8 cellular contexts compared by ENCODE assay signal in the genomic region with DNA sequence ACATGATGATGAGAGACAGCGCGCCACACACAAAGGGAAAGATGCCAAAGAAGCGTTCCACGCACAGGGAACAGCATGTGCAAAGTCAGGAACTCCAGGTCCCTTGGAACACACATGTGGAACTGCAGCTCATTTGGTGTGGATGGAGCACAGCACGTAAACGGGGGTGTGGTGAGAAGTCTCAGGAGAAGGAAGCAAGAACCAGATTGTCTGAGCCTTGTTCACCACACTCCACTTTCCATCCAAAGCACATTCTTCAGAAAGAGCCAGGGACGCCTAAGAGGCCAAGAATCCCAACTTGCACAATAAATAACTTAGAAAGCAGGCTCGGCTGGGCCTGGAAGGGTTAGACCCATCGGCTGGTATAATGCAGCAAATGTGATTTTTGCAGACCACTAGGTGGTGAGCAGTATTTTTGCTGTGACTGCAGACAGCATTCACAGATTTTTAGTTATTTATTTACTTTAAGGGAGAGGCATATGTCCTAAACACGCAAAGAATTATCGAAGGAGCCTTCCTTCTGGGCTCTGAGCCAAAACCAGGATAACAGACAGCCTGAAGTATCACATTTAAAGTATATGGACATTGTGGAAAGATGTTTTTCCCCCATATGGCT. TPM values are rescaled to one million over a fixed set of nuclear protein-coding genes. Genes with fewer than 3 reads are reported as not detected.
A peak's percentile ranks its signal among the peaks of the same experiment; 100 is the strongest.
DNase-seq lines count a peak whose midpoint lies in the region; ATAC-seq and TF ChIP-seq lines count a peak whose summit lies in the region.

No MANE protein-coding gene starts in this region.

- no peaks in the 10 kb centered on the region for H3K9me3 ChIP-seq in colonic mucosa

- peaks cover 40% of the 10 kb centered on the region for H3K4me1 ChIP-seq in colonic mucosa

- DNase-seq in GM03348 (ENCODE audit: low spot score) = peak; percentile 89
- DNase-seq in NCI-H524 (lab: John Stamatoyannopoulos, UW) = peak; percentile 36 to 73
- peak; percentile 84 for DNase-seq in colonic mucosa
- peak; percentile 70 for DNase-seq in midbrain (lab: John Stamatoyannopoulos, UW)
- DNase-seq in activated naive CD4-positive, alpha-beta T cell treated with anti-CD3 and anti-CD28 coated beads, Interleukin-2, amount 10 ng/mL, durations not matched to agents 7 days and 5 days = no peak

- peaks cover 13% of the 10 kb centered on the region for H3K36me3 Mint-ChIP-seq in activated naive CD4-positive, alpha-beta T cell treated with anti-CD3 and anti-CD28 coated beads, Interleukin-2, amount 10 ng/mL, durations not matched to agents 7 days and 5 days

- H3K27me3 ChIP-seq in colonic mucosa = no peaks in the 10 kb centered on the region

- peak overlapping the region; percentile 68 for H3K27ac ChIP-seq in colonic mucosa

- ATAC-seq in HG03135 (IDR thresholded peaks at IDR 0.05; ENCODE audit: unreplicated experiment) (no peak), HG02588 (IDR thresholded peaks at IDR 0.05; ENCODE audit: unreplicated experiment) (no peak), HG03520 (IDR thresholded peaks at IDR 0.05; ENCODE audit: unreplicated experiment) (no peak)

- TF ChIP-seq CTCF in colonic mucosa (IDR thresholded peaks at IDR 0.05) = no peak

- H3K4me3 Mint-ChIP-seq in activated naive CD4-positive, alpha-beta T cell treated with anti-CD3 and anti-CD28 coated beads, Interleukin-2, amount 10 ng/mL, durations not matched to agents 7 days and 5 days = no peak overlapping the region

- H3K4me1 Mint-ChIP-seq in activated naive CD4-positive, alpha-beta T cell treated with anti-CD3 and anti-CD28 coated beads, Interleukin-2, amount 10 ng/mL, durations not matched to agents 7 days and 5 days = peaks cover 82% of the 10 kb centered on the region

- no peaks in the 10 kb centered on the region for H3K9me3 Mint-ChIP-seq in activated naive CD4-positive, alpha-beta T cell treated with anti-CD3 and anti-CD28 coated beads, Interleukin-2, amount 10 ng/mL, durations not matched to agents 7 days and 5 days

- H3K9ac ChIP-seq in colonic mucosa (ENCODE audit: low read depth in 2 of 2, low read length in 2 of 2) = peak overlapping the region in 1 of 2 donors; percentile 67

- intact Hi-C loops in colonic mucosa (cut with DNase I) = no loop called here

- H3K27ac Mint-ChIP-seq in activated naive CD4-positive, alpha-beta T cell treated with anti-CD3 and anti-CD28 coated beads, Interleukin-2, amount 10 ng/mL, durations not matched to agents 7 days and 5 days = no peak overlapping the region

- no peak overlapping the region for H3K4me3 ChIP-seq in colonic mucosa

- no peaks in the 10 kb centered on the region for H3K27me3 Mint-ChIP-seq in activated naive CD4-positive, alpha-beta T cell treated with anti-CD3 and anti-CD28 coated beads, Interleukin-2, amount 10 ng/mL, durations not matched to agents 7 days and 5 days

- CTCF ChIA-PET in activated naive CD4-positive, alpha-beta T cell treated with anti-CD3 and anti-CD28 coated beads, Interleukin-2, amount 10 ng/mL, durations not matched to agents 7 days and 5 days (lab: Charles Lee) = interaction anchor here (0.6 to 2.0 kb wide), 5 partner anchors 17 to 172 kb away, joined by 3 to 6 read pairs (median 4); no protein-coding TSS in a partner anchor

- no peaks in the 10 kb centered on the region for H3K36me3 ChIP-seq in colonic mucosa

RNA-seq across cellular contexts. Expression of a gene that starts 27.9 kb away (rescaled TPM):
- 10 to 100 TPM; 16.2 to 19.2 TPM for total RNA-seq in colonic mucosa

RNA-seq across cellular contexts. Expression of a gene that starts 28.1 kb away (rescaled TPM):
- total RNA-seq in colonic mucosa = 10 to 100 TPM; 63.2 to 85.2 TPM

RNA-seq across cellular contexts. Expression of a gene that starts 29.8 kb away (rescaled TPM):
- total RNA-seq in colonic mucosa = 100 to 1,000 TPM in 1 of 2 donors, 10 to 100 TPM in 1; 45.5 to 147 TPM
